In genomic region chr7:140084972-140085371, GRCh38 we compare ENCODE assay signal across 9 cellular contexts. TPM values are rescaled to one million over a fixed set of nuclear protein-coding genes. Genes with fewer than 3 reads are reported as not detected.
DNase-seq lines count a peak whose midpoint lies in the region; ATAC-seq and TF ChIP-seq lines count a peak whose summit lies in the region.
"Had no signal": no experiment of that assay in that cellular context is flagged by ENCODE, and none has a peak within 500 bp of the region (broad histone marks: within the 10 kb centered on the region; RNA-seq: fewer than 3 reads in every experiment).

No MANE protein-coding gene starts in this region.

- peak overlapping the region; percentile 43 for H3K27ac Mint-ChIP-seq in stimulated activated effector memory CD8-positive, alpha-beta T cell treated with anti-CD3 and anti-CD28 coated beads, Interleukin-12 subunit alpha, Interleukin-12 subunit beta, amount 100 ng/mL, for 72 hours
- no peak overlapping the region for H3K27ac Mint-ChIP-seq in endodermal cell

- H3K4me3 Mint-ChIP-seq in stimulated activated effector memory CD8-positive, alpha-beta T cell treated with anti-CD3 and anti-CD28 coated beads, Interleukin-12 subunit alpha, Interleukin-12 subunit beta, amount 100 ng/mL, for 72 hours, result peak overlapping the region; percentile 38
- H3K4me3 Mint-ChIP-seq in endodermal cell, result no peak overlapping the region

- no peak overlapping the region for H3K27ac ChIP-seq in endodermal cell (ENCODE audit: low read depth, low read length)
- no peak overlapping the region for H3K27ac ChIP-seq in effector memory CD4-positive, alpha-beta T cell (ENCODE audit: insufficient read depth, low read length, poor library complexity, severe bottlenecking)

- no peaks in the 10 kb centered on the region for H3K27me3 Mint-ChIP-seq in endodermal cell (ENCODE audit: insufficient read depth)

- DNase-seq in activated gamma-delta T cell treated with Interleukin-2 at 50 U/mL for 16 hours, result peak; percentile 21
- DNase-seq in activated gamma-delta T cell (lab: John Stamatoyannopoulos, UW), result no peak
- DNase-seq in activated CD4-positive, alpha-beta T cell treated with anti-CD3 and anti-CD28 coated beads, Interleukin-2, amount 50 U/mL, for 1 hour, result peak; percentile 21
- DNase-seq in stimulated activated effector memory CD8-positive, alpha-beta T cell treated with anti-CD3 and anti-CD28 coated beads, Interleukin-12 subunit alpha, Interleukin-12 subunit beta, amount 100 ng/mL, for 72 hours (ENCODE audit: low spot score in 2 of 2), result peak in 1 of 2 donors; percentile 77
- DNase-seq in endodermal cell, result no peak
- no peak for DNase-seq in UCSD-AML1 (lab: John Stamatoyannopoulos, UW; ENCODE audit: unreplicated experiment)
- DNase-seq in effector memory CD4-positive, alpha-beta T cell, result no peak
- DNase-seq: effector CD8-positive, alpha-beta T cell had no signal

- WGBS in endodermal cell (ENCODE audit: insufficient coverage in 1 of 2, insufficient read length in 1 of 2), 2 experiments, result 83 to 94% methylated on average over 3 to 8 of the region's 8 CpGs

- H3K9me3 Mint-ChIP-seq in stimulated activated effector memory CD8-positive, alpha-beta T cell treated with anti-CD3 and anti-CD28 coated beads, Interleukin-12 subunit alpha, Interleukin-12 subunit beta, amount 100 ng/mL, for 72 hours, result no peaks in the 10 kb centered on the region
- no peaks in the 10 kb centered on the region for H3K9me3 Mint-ChIP-seq in endodermal cell

- peak; percentile 76 for ATAC-seq in HG02938 (IDR thresholded peaks at IDR 0.05; ENCODE audit: unreplicated experiment)
- peak; percentile 93 for ATAC-seq in stimulated activated effector memory CD8-positive, alpha-beta T cell treated with anti-CD3 and anti-CD28 coated beads, Interleukin-12 subunit alpha, Interleukin-12 subunit beta, amount 100 ng/mL, for 72 hours

- no peaks in the 10 kb centered on the region for H3K27me3 ChIP-seq in endodermal cell (ENCODE audit: control insufficient read depth, insufficient read depth, low read length, poor library complexity, severe bottlenecking)
- H3K27me3 ChIP-seq in effector memory CD4-positive, alpha-beta T cell (replicated peaks; ENCODE audit: control insufficient read depth, insufficient read depth, low read length, poor library complexity, severe bottlenecking), result no peaks in the 10 kb centered on the region

- peaks cover 40% of the 10 kb centered on the region for H3K4me1 Mint-ChIP-seq in stimulated activated effector memory CD8-positive, alpha-beta T cell treated with anti-CD3 and anti-CD28 coated beads, Interleukin-12 subunit alpha, Interleukin-12 subunit beta, amount 100 ng/mL, for 72 hours
- peaks cover 11% of the 10 kb centered on the region for H3K4me1 Mint-ChIP-seq in endodermal cell

- H3K4me3 ChIP-seq in endodermal cell (ENCODE audit: low read length), result no peak overlapping the region
- no peak overlapping the region for H3K4me3 ChIP-seq in effector memory CD4-positive, alpha-beta T cell (ENCODE audit: insufficient read depth, low read depth, low read length, poor library complexity, severe bottlenecking)

- H3K9me3 ChIP-seq in endodermal cell (ENCODE audit: control insufficient read depth, low read length), result no peaks in the 10 kb centered on the region
- no peaks in the 10 kb centered on the region for H3K9me3 ChIP-seq in effector memory CD4-positive, alpha-beta T cell (ENCODE audit: control insufficient read depth, low read length)

- H3K9ac ChIP-seq in endodermal cell (ENCODE audit: extremely low read depth, low read length, poor library complexity, severe bottlenecking), result no peak overlapping the region

- H3K36me3 ChIP-seq in endodermal cell (ENCODE audit: control insufficient read depth, insufficient read depth, low read length), result peaks cover 13% of the 10 kb centered on the region
- H3K36me3 ChIP-seq in effector memory CD4-positive, alpha-beta T cell (ENCODE audit: control insufficient read depth, insufficient read depth, low read length), result no peaks in the 10 kb centered on the region

- no peak for TF ChIP-seq CTCF in endodermal cell (conservative IDR thresholded peaks at IDR 0.05)

- no peaks in the 10 kb centered on the region for H3K4me1 ChIP-seq in endodermal cell (ENCODE audit: control insufficient read depth, insufficient read depth, low read length)
- no peaks in the 10 kb centered on the region for H3K4me1 ChIP-seq in effector memory CD4-positive, alpha-beta T cell (ENCODE audit: control insufficient read depth, insufficient read depth, low read length, poor library complexity, severe bottlenecking)

- H3K36me3 Mint-ChIP-seq in stimulated activated effector memory CD8-positive, alpha-beta T cell treated with anti-CD3 and anti-CD28 coated beads, Interleukin-12 subunit alpha, Interleukin-12 subunit beta, amount 100 ng/mL, for 72 hours, result peaks cover 51% of the 10 kb centered on the region
- H3K36me3 Mint-ChIP-seq in endodermal cell (ENCODE audit: low read depth), result peaks cover 10% of the 10 kb centered on the region

RNA-seq across cellular contexts. Expression of gene PARP12, which starts 22.2 kb away (rescaled TPM):
- 10 to 100 TPM in 1 of 2 donors, 1 to 10 TPM in 1; 9.4 to 10.4 TPM for total RNA-seq in endodermal cell
- polyA plus RNA-seq in endodermal cell (2013, experiment 1 of 2), result 1.00 TPM
- 0.75 TPM for polyA plus RNA-seq in endodermal cell (2013, experiment 2 of 2)

Comparison
In these comparisons a context has a peak if more than half of its experiments do, and no peak if none do; other contexts are left out.
1. DNase-seq: peak in activated gamma-delta T cell treated with Interleukin-2 at 50 U/mL for 16 hours (single experiment) and activated CD4-positive, alpha-beta T cell treated with anti-CD3 and anti-CD28 coated beads, Interleukin-2, amount 50 U/mL, for 1 hour (single experiment); none in activated gamma-delta T cell (single experiment), endodermal cell (single experiment), UCSD-AML1 (single experiment) and effector memory CD4-positive, alpha-beta T cell (0 of 3).